In genomic region chr19:39924389-39924788, GRCh38 we compare ENCODE assay signal across 31 cellular contexts.
"Had no signal": no experiment of that assay in that cellular context is flagged by ENCODE, and none has a peak within 500 bp of the region (broad histone marks: within the 10 kb centered on the region; RNA-seq: fewer than 3 reads in every experiment).

No MANE protein-coding gene starts in this region.

- H3K4me3 ChIP-seq: breast epithelium, heart left ventricle, left ventricle myocardium inferior, lung, mucosa of descending colon, ovary, prostate gland, sigmoid colon, transverse colon, vagina had no signal

- DNase-seq: activated CD4-positive, alpha-beta T cell treated with anti-CD3 and anti-CD28 coated beads for 36 hours; activated CD4-positive, CD25-positive, alpha-beta regulatory T cell; activated CD8-positive, alpha-beta T cell treated with anti-CD3 and anti-CD28 coated beads, Interleukin-2, amount 10 ng/mL, durations not matched to agents 7 days and 5 days; activated T-cell treated with anti-CD3 and anti-CD28 coated beads, Interleukin-2, amount 50 U/mL, for 4 hours; central memory CD4-positive, alpha-beta T cell; effector memory CD8-positive, alpha-beta T cell; foreskin keratinocyte; heart left ventricle; hypothalamus; kidney glomerular epithelial cell; left ventricle myocardium inferior; mesendoderm; mucosa of descending colon; ovary; retina; sigmoid colon; small intestine; stimulated activated CD4-positive, alpha-beta T cell treated with anti-CD3 and anti-CD28 coated beads, Interleukin-1b, Interleukin-23, amount 100 ng/mL, for 48 hours; stimulated activated CD4-positive, alpha-beta T cell treated with anti-CD3 and anti-CD28 coated beads, Interleukin-4, amount 100 ng/mL, for 4 hours; stimulated activated naive B cell treated with anti-CD40 and anti-IgM and Interleukin-4, amounts not matched to agents 10 μg/mL and 1 μg/mL and 100 μg/mL, for 72 hours; T-helper 1 cell; transverse colon had no signal

- H3K9me3 ChIP-seq: breast epithelium, mucosa of descending colon, ovary, prostate gland, transverse colon, vagina had no signal

- H3K27me3 Mint-ChIP-seq: activated CD4-positive, alpha-beta T cell treated with anti-CD3 and anti-CD28 coated beads for 36 hours; effector memory CD8-positive, alpha-beta T cell had no signal

- H3K36me3 ChIP-seq: breast epithelium, heart left ventricle, left ventricle myocardium inferior, ovary, prostate gland, sigmoid colon, transverse colon, vagina had no signal

- H3K27ac ChIP-seq: breast epithelium, foreskin keratinocyte, heart left ventricle, left ventricle myocardium inferior, ovary, prostate gland, sigmoid colon, transverse colon, vagina had no signal

- ATAC-seq: activated CD4-positive, alpha-beta T cell treated with anti-CD3 and anti-CD28 coated beads for 36 hours; activated CD8-positive, alpha-beta T cell treated with anti-CD3 and anti-CD28 coated beads, Interleukin-2, amount 10 ng/mL, durations not matched to agents 7 days and 5 days; activated naive CD4-positive, alpha-beta T cell treated with anti-CD3 and anti-CD28 coated beads, Interleukin-2, amount 50 U/mL, for 72 hours; activated T-cell treated with anti-CD3 and anti-CD28 coated beads, Interleukin-2, amount 50 U/mL, for 4 hours; effector memory CD8-positive, alpha-beta T cell; esophagus mucosa; foreskin keratinocyte; heart left ventricle; mucosa of descending colon; natural killer cell treated with Interleukin-12 subunit alpha and Interleukin-12 subunit beta and Interleukin-15 and Interleukin-18, amount 100 ng/mL, for 72 hours; stimulated activated naive B cell treated with anti-CD40 and anti-IgM and Interleukin-4, amounts not matched to agents 10 μg/mL and 1 μg/mL and 100 μg/mL, for 72 hours had no signal

- H3K4me3 Mint-ChIP-seq: activated CD4-positive, alpha-beta T cell treated with anti-CD3 and anti-CD28 coated beads for 36 hours; activated CD8-positive, alpha-beta T cell treated with anti-CD3 and anti-CD28 coated beads, Interleukin-2, amount 10 ng/mL, durations not matched to agents 7 days and 5 days; activated T-cell treated with anti-CD3 and anti-CD28 coated beads, Interleukin-2, amount 50 U/mL, for 4 hours; effector memory CD8-positive, alpha-beta T cell; natural killer cell treated with Interleukin-12 subunit alpha and Interleukin-12 subunit beta and Interleukin-15 and Interleukin-18, amount 100 ng/mL, for 72 hours; stimulated activated naive B cell treated with anti-CD40 and anti-IgM and Interleukin-4, amounts not matched to agents 10 μg/mL and 1 μg/mL and 100 μg/mL, for 72 hours; T-helper 2 cell treated with Interferon-gamma antibody and Interleukin-4, amounts not matched to agents 5 μg/mL and 100 μg/mL, for 36 hours had no signal

- H3K9me3 Mint-ChIP-seq: activated T-cell treated with anti-CD3 and anti-CD28 coated beads, Interleukin-2, amount 50 U/mL, for 4 hours; activated T-helper 2 cell treated with anti-CD3 and anti-CD28 coated beads, Interferon-gamma antibody, Interleukin-2, Interleukin-4, amounts not matched to agents 10 μg/mL and 5 μg/mL and 100 μg/mL, durations not matched to agents 14 hours and 24 hours and 36 hours; T-helper 2 cell treated with Interferon-gamma antibody and Interleukin-4, amounts not matched to agents 5 μg/mL and 100 μg/mL, for 36 hours had no signal

- H3K27me3 ChIP-seq: breast epithelium, foreskin keratinocyte, ovary, transverse colon, vagina had no signal

- H3K36me3 Mint-ChIP-seq: natural killer cell treated with Interleukin-12 subunit alpha and Interleukin-12 subunit beta and Interleukin-15 and Interleukin-18, amount 100 ng/mL, for 72 hours had no signal

- H3K27ac Mint-ChIP-seq: activated CD4-positive, alpha-beta T cell treated with anti-CD3 and anti-CD28 coated beads for 36 hours; activated CD8-positive, alpha-beta T cell treated with anti-CD3 and anti-CD28 coated beads, Interleukin-2, amount 10 ng/mL, durations not matched to agents 7 days and 5 days; activated naive CD4-positive, alpha-beta T cell treated with anti-CD3 and anti-CD28 coated beads, Interleukin-2, amount 50 U/mL, for 72 hours; activated T-helper 2 cell treated with anti-CD3 and anti-CD28 coated beads, Interferon-gamma antibody, Interleukin-2, Interleukin-4, amounts not matched to agents 10 μg/mL and 5 μg/mL and 100 μg/mL, durations not matched to agents 14 hours and 24 hours and 36 hours; natural killer cell treated with Interleukin-12 subunit alpha and Interleukin-12 subunit beta and Interleukin-15 and Interleukin-18, amount 100 ng/mL, for 72 hours; stimulated activated naive B cell treated with anti-CD40 and anti-IgM and Interleukin-4, amounts not matched to agents 10 μg/mL and 1 μg/mL and 100 μg/mL, for 72 hours; T-helper 2 cell treated with Interferon-gamma antibody and Interleukin-4, amounts not matched to agents 5 μg/mL and 100 μg/mL, for 36 hours had no signal

- H3K4me1 ChIP-seq: breast epithelium, foreskin keratinocyte, heart left ventricle, left ventricle myocardium inferior, prostate gland, sigmoid colon, vagina had no signal
